Comparison of ENCODE assay signal across 1 cellular context in genomic region chr5:56951131-56951945, GRCh38.
TF ChIP-seq lines count a peak whose summit lies in the region.

No MANE protein-coding gene starts in this region.

TF ChIP-seq in IMR-90, 13 proteins besides CTCF, POLR2A, EP300 and RAD21:
- TF ChIP-seq FOS (IDR thresholded peaks at IDR 0.05; ENCODE audit: low read depth, low read length): no peak
- TF ChIP-seq CHD1 (IDR thresholded peaks at IDR 0.05; ENCODE audit: low read depth, low read length): no peak
- TF ChIP-seq NFE2L2 (IDR thresholded peaks at IDR 0.05; ENCODE audit: low read depth, low read length): no peak
- no peak for TF ChIP-seq USF2 (IDR thresholded peaks at IDR 0.05; ENCODE audit: low read depth, low read length)
- no peak for TF ChIP-seq CEBPB (IDR thresholded peaks at IDR 0.05; ENCODE audit: low read depth, low read length)
- no peak for TF ChIP-seq MAFK (IDR thresholded peaks at IDR 0.05; ENCODE audit: low read depth, low read length)
- no peak; the same call in 1 of the 2 replicates for TF ChIP-seq MAZ (IDR thresholded peaks at IDR 0.05; ENCODE audit: borderline replicate concordance, low read depth, low read length)
- TF ChIP-seq RCOR1 (IDR thresholded peaks at IDR 0.05; ENCODE audit: insufficient replicate concordance, low read length): no peak
- no peak for TF ChIP-seq ELK1 (IDR thresholded peaks at IDR 0.05; ENCODE audit: borderline replicate concordance, low read depth, low read length)
- TF ChIP-seq SMC3 (IDR thresholded peaks at IDR 0.05; ENCODE audit: low read depth, low read length): no peak
- TF ChIP-seq BHLHE40 (IDR thresholded peaks at IDR 0.05; ENCODE audit: low read depth, low read length): no peak
- no peak for TF ChIP-seq MXI1 (IDR thresholded peaks at IDR 0.05; ENCODE audit: borderline replicate concordance, low read depth, low read length)
- TF ChIP-seq RFX5 (IDR thresholded peaks at IDR 0.05; ENCODE audit: low read depth, low read length): no peak
TF ChIP-seq in IMR-90: peak in this region for 0.
